In genomic region chr21:37383066-37383465, GRCh38 we compare ENCODE assay signal across 1 cellular context.
TF ChIP-seq lines count a peak whose summit lies in the region.

No MANE protein-coding gene starts in this region.

TF ChIP-seq in GM23338, 12 proteins besides CTCF, POLR2A, EP300 and RAD21 (continued from another document):
- TF ChIP-seq REST (IDR thresholded peaks at IDR 0.05; ENCODE audit: unreplicated experiment): no peak
- no peak for TF ChIP-seq POLR2AphosphoS5 (IDR thresholded peaks at IDR 0.05; ENCODE audit: low read depth)
- no peak for TF ChIP-seq ETS1 (IDR thresholded peaks at IDR 0.05)
- no peak for TF ChIP-seq ZNF331 (CRISPR knock-in tag; IDR thresholded peaks at IDR 0.05; ENCODE audit: low read depth)
- TF ChIP-seq ZNF462 (CRISPR knock-in tag; IDR thresholded peaks at IDR 0.05): no peak
- TF ChIP-seq NANOG (IDR thresholded peaks at IDR 0.05; ENCODE audit: borderline replicate concordance): no peak
- no peak for TF ChIP-seq ZNF114 (CRISPR knock-in tag; IDR thresholded peaks at IDR 0.05)
- no peak for TF ChIP-seq EZH2phosphoT487 (IDR thresholded peaks at IDR 0.05; ENCODE audit: unreplicated experiment)
- TF ChIP-seq CREB1 (CRISPR knock-in tag; IDR thresholded peaks at IDR 0.05; ENCODE audit: low read depth): no peak
- TF ChIP-seq JUNB (IDR thresholded peaks at IDR 0.05; ENCODE audit: unreplicated experiment): no peak
